In the genomic region with DNA sequence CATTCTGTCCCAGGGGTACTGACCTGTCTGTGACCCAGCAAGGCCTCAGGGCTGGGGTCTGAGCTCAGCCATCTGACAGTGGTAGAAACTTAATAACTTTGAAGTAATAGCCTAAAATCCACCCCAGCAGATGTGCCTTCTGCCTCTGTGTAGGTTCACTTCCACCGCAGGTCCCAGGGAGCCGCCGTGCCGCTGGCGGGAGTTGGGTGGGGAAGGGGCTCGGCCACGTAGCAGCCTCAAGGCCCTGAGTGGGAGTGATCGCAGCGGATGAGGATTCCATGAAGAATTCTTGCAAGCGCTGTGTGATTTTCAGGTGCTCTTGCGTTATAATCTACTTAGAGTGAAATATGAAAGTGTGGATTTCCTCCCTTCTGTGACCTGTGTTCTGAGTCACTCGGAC, we compare ENCODE assay signal across 20 cellular contexts.
DNase-seq lines count a peak whose midpoint lies in the region; ATAC-seq and TF ChIP-seq lines count a peak whose summit lies in the region.
"Had no signal": no experiment of that assay in that cellular context is flagged by ENCODE, and none has a peak within 500 bp of the region (broad histone marks: within the 10 kb centered on the region; RNA-seq: fewer than 3 reads in every experiment).

No MANE protein-coding gene starts in this region.

- H3K9me3 ChIP-seq in MM.1S (replicated peaks; ENCODE audit: insufficient read depth, low read length): no peaks in the 10 kb centered on the region
- H3K9me3 ChIP-seq: BE2C, Caco-2 had no signal

- H3K36me3 ChIP-seq in MM.1S (replicated peaks; ENCODE audit: insufficient read depth, low read length): no peaks in the 10 kb centered on the region

- H3K4me3 ChIP-seq in MM.1S (ENCODE audit: low read length): no peak overlapping the region

- H3K27me3 Mint-ChIP-seq in activated T-cell treated with anti-CD3 and anti-CD28 coated beads, Interleukin-2, amount 50 U/mL, for 72 hours (ENCODE audit: low read depth): no peaks in the 10 kb centered on the region
- H3K27me3 Mint-ChIP-seq in dendritic cell treated with granulocyte-macrophage colony-stimulating factor and Interleukin-4, amounts not matched to agents 40 ng/mL and 50 ng/mL, for 4 days: no peaks in the 10 kb centered on the region
- H3K27me3 Mint-ChIP-seq in nephron progenitor cell (ENCODE audit: low read depth, poor library complexity): no peaks in the 10 kb centered on the region
- H3K27me3 Mint-ChIP-seq: CD4-positive, CD25-positive, alpha-beta regulatory T cell had no signal

- no peaks in the 10 kb centered on the region for H3K27me3 ChIP-seq in MM.1S (replicated peaks; ENCODE audit: insufficient read depth, low read length)
- H3K27me3 ChIP-seq: BE2C had no signal

- H3K4me2 ChIP-seq in MM.1S (ENCODE audit: low read depth, low read length): no peak overlapping the region

- DNase-seq in activated T-cell treated with anti-CD3 and anti-CD28 coated beads, Interleukin-2, amount 50 U/mL, for 72 hours: no peak
- DNase-seq in activated T-cell treated with anti-CD3 and anti-CD28 coated beads for 4 hours: no peak
- DNase-seq in nephron progenitor cell: no peak
- no peak for DNase-seq in MV-4-11 (lab: John Stamatoyannopoulos, UW)
- no peak for DNase-seq in MM.1S
- no peak for DNase-seq in NCI-H146 (lab: John Stamatoyannopoulos, UW)
- DNase-seq: BE2C; Caco-2; CD4-positive, CD25-positive, alpha-beta regulatory T cell; DMS153; GDM1; NCI-H1417; NCI-H187 treated with DMSO at 0.1 percent for 48 hours; NCI-H2227 treated with DMSO at 0.1 percent for 48 hours; NCI-H510A treated with DMSO at 0.1 percent for 48 hours; NCI-H774; RPMI8226; SIG-M5 had no signal

- intact Hi-C loops in dendritic cell treated with granulocyte-macrophage colony-stimulating factor and Interleukin-4, amounts not matched to agents 40 ng/mL and 50 ng/mL, for 4 days (cut with micrococcal nuclease): no loop called here

- H4K20me1 ChIP-seq in MM.1S (ENCODE audit: insufficient read depth, low read length): no peaks in the 10 kb centered on the region

- peak overlapping the region; percentile 70 for H3K27ac Mint-ChIP-seq in activated T-cell treated with anti-CD3 and anti-CD28 coated beads, Interleukin-2, amount 50 U/mL, for 72 hours
- H3K27ac Mint-ChIP-seq in dendritic cell treated with granulocyte-macrophage colony-stimulating factor and Interleukin-4, amounts not matched to agents 40 ng/mL and 50 ng/mL, for 4 days: peak overlapping the region; percentile 33
- H3K27ac Mint-ChIP-seq in nephron progenitor cell: peak overlapping the region; percentile 54

- peaks cover 8 to 36% of the 10 kb centered on the region in 2 donors for H3K36me3 Mint-ChIP-seq in activated T-cell treated with anti-CD3 and anti-CD28 coated beads, Interleukin-2, amount 50 U/mL, for 72 hours (ENCODE audit: insufficient read depth in 2 of 2)
- H3K36me3 Mint-ChIP-seq in dendritic cell treated with granulocyte-macrophage colony-stimulating factor and Interleukin-4, amounts not matched to agents 40 ng/mL and 50 ng/mL, for 4 days (ENCODE audit: low read depth): peaks cover 99% of the 10 kb centered on the region
- peaks cover 72% of the 10 kb centered on the region for H3K36me3 Mint-ChIP-seq in nephron progenitor cell (ENCODE audit: low read depth)

- H3K4me1 ChIP-seq in MM.1S (ENCODE audit: low read length): no peaks in the 10 kb centered on the region
- H3K4me1 ChIP-seq: Caco-2 had no signal

- no peaks in the 10 kb centered on the region for H3K9me3 Mint-ChIP-seq in activated T-cell treated with anti-CD3 and anti-CD28 coated beads, Interleukin-2, amount 50 U/mL, for 72 hours
- no peaks in the 10 kb centered on the region for H3K9me3 Mint-ChIP-seq in dendritic cell treated with granulocyte-macrophage colony-stimulating factor and Interleukin-4, amounts not matched to agents 40 ng/mL and 50 ng/mL, for 4 days
- H3K9me3 Mint-ChIP-seq in nephron progenitor cell: peaks cover 4% of the 10 kb centered on the region
- H3K9me3 Mint-ChIP-seq: CD4-positive, CD25-positive, alpha-beta regulatory T cell had no signal

- no peak overlapping the region for H2AFZ ChIP-seq in MM.1S (ENCODE audit: low read length)

- no peak for ATAC-seq in activated T-cell treated with anti-CD3 and anti-CD28 coated beads, Interleukin-2, amount 50 U/mL, for 72 hours (replicated peaks in 1 of 2)
- ATAC-seq in HG03457 (IDR thresholded peaks at IDR 0.05; ENCODE audit: unreplicated experiment): no peak

- H3K9me2 ChIP-seq in MM.1S (replicated peaks; ENCODE audit: insufficient read depth, low read length): no peaks in the 10 kb centered on the region

- TF ChIP-seq CTCF in nephron progenitor cell (IDR thresholded peaks at IDR 0.05) (no peak), MM.1S (IDR thresholded peaks at IDR 0.05; ENCODE audit: low read length) (no peak)

- no peak overlapping the region for H3K4me3 Mint-ChIP-seq in activated T-cell treated with anti-CD3 and anti-CD28 coated beads, Interleukin-2, amount 50 U/mL, for 72 hours
- no peak overlapping the region for H3K4me3 Mint-ChIP-seq in dendritic cell treated with granulocyte-macrophage colony-stimulating factor and Interleukin-4, amounts not matched to agents 40 ng/mL and 50 ng/mL, for 4 days
- H3K4me3 Mint-ChIP-seq in nephron progenitor cell: no peak overlapping the region
- H3K4me3 Mint-ChIP-seq: CD4-positive, CD25-positive, alpha-beta regulatory T cell had no signal

- H3K27ac ChIP-seq in MM.1S (ENCODE audit: low read length): no peak overlapping the region

- no peaks in the 10 kb centered on the region for H3K4me1 Mint-ChIP-seq in activated T-cell treated with anti-CD3 and anti-CD28 coated beads, Interleukin-2, amount 50 U/mL, for 72 hours (ENCODE audit: low read depth)
- H3K4me1 Mint-ChIP-seq in dendritic cell treated with granulocyte-macrophage colony-stimulating factor and Interleukin-4, amounts not matched to agents 40 ng/mL and 50 ng/mL, for 4 days (ENCODE audit: low read depth): peaks cover 64% of the 10 kb centered on the region
- peaks cover 79% of the 10 kb centered on the region for H3K4me1 Mint-ChIP-seq in nephron progenitor cell

- no peaks in the 10 kb centered on the region for H3F3A ChIP-seq in MM.1S (ENCODE audit: insufficient read depth, low read length)

- no peak overlapping the region for H3K9ac ChIP-seq in MM.1S (ENCODE audit: low read length)

- H3K79me2 ChIP-seq in MM.1S (ENCODE audit: low read length): no peaks in the 10 kb centered on the region
